ENCODE assay signal across 26 cellular contexts in genomic region chr1:226651732-226652105, GRCh38.
A peak's percentile ranks its signal among the peaks of the same experiment; 100 is the strongest.
DNase-seq lines count a peak whose midpoint lies in the region; ATAC-seq, FAIRE-seq and TF ChIP-seq lines count a peak whose summit lies in the region.
"Had no signal": no experiment of that assay in that cellular context is flagged by ENCODE, and none has a peak within 500 bp of the region (broad histone marks: within the 10 kb centered on the region; RNA-seq: fewer than 3 reads in every experiment).

No MANE protein-coding gene starts in this region.

- peaks cover 10% of the 10 kb centered on the region for H3K4me1 ChIP-seq in left ventricle myocardium inferior
- peaks cover 0 to 26% of the 10 kb centered on the region in 2 donors for H3K4me1 ChIP-seq in kidney (ENCODE audit: control insufficient read depth in 1 of 2, insufficient read depth in 1 of 2, low read depth in 1 of 2, low read length in 2 of 2)
- H3K4me1 ChIP-seq in sigmoid colon, result peaks cover 0 to 12% (median 9%) of the 10 kb centered on the region in 4 donors
- peaks cover 34% of the 10 kb centered on the region for H3K4me1 ChIP-seq in smooth muscle cell (ENCODE audit: low read depth)

- H2AFZ ChIP-seq in smooth muscle cell (ENCODE audit: low read depth), result no peak overlapping the region

- intact Hi-C loops in left ventricle myocardium inferior (cut with micrococcal nuclease), result loop anchor here (10.0 kb wide), 1 partner anchor 83 kb away; the partner anchor contains the start of gene ITPKB
- intact Hi-C loops in cardiac septum (cut with DNase I), result no loop called here
- intact Hi-C loops in kidney (cut with DNase I), result no loop called here
- intact Hi-C loops in sigmoid colon (cut with DNase I), result no loop called here

- H3K27me3 ChIP-seq in left ventricle myocardium inferior (ENCODE audit: low read depth) (no peaks in the 10 kb centered on the region), sigmoid colon (no peaks in the 10 kb centered on the region), smooth muscle cell (ENCODE audit: low read depth) (no peaks in the 10 kb centered on the region)
- H3K27me3 ChIP-seq: BE2C; BLaER1 treated with 17β-estradiol and CSF1 and Interleukin-3, amounts not matched to agents 10 nM and 100 nM had no signal

- no peak for TF ChIP-seq EP300 in sigmoid colon (IDR thresholded peaks at IDR 0.05)

- no peaks in the 10 kb centered on the region for H4K20me1 ChIP-seq in smooth muscle cell (ENCODE audit: low read depth)

- H3K4me2 ChIP-seq in smooth muscle cell, result no peak overlapping the region
- H3K4me2 ChIP-seq: A549 had no signal

- H3K27ac ChIP-seq in left ventricle myocardium inferior (replicated peaks) (no peak overlapping the region), kidney (ENCODE audit: low read depth in 2 of 2, low read length in 2 of 2) (no peak overlapping the region), sigmoid colon (no peak overlapping the region), smooth muscle cell (ENCODE audit: low read depth) (no peak overlapping the region)
- H3K27ac ChIP-seq: A549; BLaER1 treated with 17β-estradiol and CSF1 and Interleukin-3, amounts not matched to agents 10 nM and 100 nM had no signal

- TF ChIP-seq POLR2A in sigmoid colon (IDR thresholded peaks at IDR 0.05), result no peak
- no peak for TF ChIP-seq POLR2A in GM12892 (IDR thresholded peaks at IDR 0.05; ENCODE audit: low read depth, low read length)

- 89 to 95% methylated on average over 4 of the region's 4 CpGs for WGBS in sigmoid colon, 2 donors
- 92% methylated on average over 4 of the region's 4 CpGs for WGBS in smooth muscle cell (ENCODE audit: low lambda C conversion rate)

- no peaks in the 10 kb centered on the region for H3K79me2 ChIP-seq in smooth muscle cell (ENCODE audit: low read depth)

- H3K4me3 ChIP-seq in left ventricle myocardium inferior (no peak overlapping the region), kidney (ENCODE audit: low read length in 2 of 2) (no peak overlapping the region), sigmoid colon (no peak overlapping the region), smooth muscle cell (no peak overlapping the region)
- H3K4me3 ChIP-seq: A549; BLaER1 treated with 17β-estradiol and CSF1 and Interleukin-3, amounts not matched to agents 10 nM and 100 nM; GM12878; HAP-1 had no signal

- H3K9me3 ChIP-seq in left ventricle myocardium inferior (replicated peaks) (no peaks in the 10 kb centered on the region), kidney (ENCODE audit: control insufficient read depth in 1 of 2, low read length in 2 of 2) (no peaks in the 10 kb centered on the region), sigmoid colon (no peaks in the 10 kb centered on the region), smooth muscle cell (replicated peaks; ENCODE audit: low read depth) (no peaks in the 10 kb centered on the region)
- H3K9me3 ChIP-seq: A549; BE2C; BLaER1 treated with 17β-estradiol and CSF1 and Interleukin-3, amounts not matched to agents 10 nM and 100 nM; HAP-1 had no signal

- H3K36me3 ChIP-seq in left ventricle myocardium inferior, result peaks cover 18% of the 10 kb centered on the region
- peaks cover 10 to 17% of the 10 kb centered on the region in 2 donors for H3K36me3 ChIP-seq in kidney (ENCODE audit: control insufficient read depth in 1 of 2, insufficient read depth in 2 of 2, low read length in 2 of 2)
- peaks cover 19 to 20% (median 19%) of the 10 kb centered on the region in 4 donors for H3K36me3 ChIP-seq in sigmoid colon
- H3K36me3 ChIP-seq in smooth muscle cell (ENCODE audit: low read depth), result no peaks in the 10 kb centered on the region
- H3K36me3 ChIP-seq: BE2C, HAP-1 had no signal

- no peak for ATAC-seq in GM19463 (IDR thresholded peaks at IDR 0.05; ENCODE audit: unreplicated experiment)
- ATAC-seq: A549, GM12878 had no signal

- H3K9ac ChIP-seq in kidney (ENCODE audit: low read length in 2 of 2) (no peak overlapping the region), smooth muscle cell (ENCODE audit: low read depth) (no peak overlapping the region)
- H3K9ac ChIP-seq: BLaER1 treated with 17β-estradiol and CSF1 and Interleukin-3, amounts not matched to agents 10 nM and 100 nM had no signal

- TF ChIP-seq CTCF in left ventricle myocardium inferior (IDR thresholded peaks at IDR 0.05; ENCODE audit: borderline replicate concordance) (no peak), kidney (IDR thresholded peaks at IDR 0.05; ENCODE audit: borderline replicate concordance, extremely low read depth, insufficient read depth) (no peak), sigmoid colon (IDR thresholded peaks at IDR 0.05) (no peak), smooth muscle cell (IDR thresholded peaks at IDR 0.05; ENCODE audit: borderline replicate concordance, insufficient read depth, poor library complexity, severe bottlenecking) (no peak)

- DNase-seq in left ventricle myocardium inferior (peak; percentile 9), cardiac septum (ENCODE audit: low spot score) (no peak), kidney (peak; percentile 47), sigmoid colon (peak; percentile 75), GM12892 (ENCODE audit: insufficient read length) (no peak), smooth muscle cell (lab: John Stamatoyannopoulos, UW; ENCODE audit: unreplicated experiment) (no peak)
- DNase-seq: 8988T; ACHN; AML-193; BE2C; CD4-positive, alpha-beta T cell; CD8-positive, alpha-beta memory T cell; DMS 273 treated with DMSO at 0.1 percent for 48 hours; DMS79; EL; GDM1; GOT3; HFFc6 had no signal

- FAIRE-seq in kidney (lab: Jason Lieb, UNC) (no peak), GM12892 (lab: Jason Lieb, UNC) (no peak)
- FAIRE-seq: A549, D721Med, GM12878, GM18507, H54 had no signal

- H3F3A ChIP-seq in smooth muscle cell (ENCODE audit: low read depth), result no peaks in the 10 kb centered on the region

Comparison
In these comparisons a context has a peak if more than half of its experiments do, and no peak if none do; other contexts are left out.
1. DNase-seq: peak in left ventricle myocardium inferior (single experiment), kidney (single experiment) and sigmoid colon (single experiment); none in cardiac septum (single experiment), GM12892 (single experiment) and smooth muscle cell (single experiment).